In the genomic region with DNA sequence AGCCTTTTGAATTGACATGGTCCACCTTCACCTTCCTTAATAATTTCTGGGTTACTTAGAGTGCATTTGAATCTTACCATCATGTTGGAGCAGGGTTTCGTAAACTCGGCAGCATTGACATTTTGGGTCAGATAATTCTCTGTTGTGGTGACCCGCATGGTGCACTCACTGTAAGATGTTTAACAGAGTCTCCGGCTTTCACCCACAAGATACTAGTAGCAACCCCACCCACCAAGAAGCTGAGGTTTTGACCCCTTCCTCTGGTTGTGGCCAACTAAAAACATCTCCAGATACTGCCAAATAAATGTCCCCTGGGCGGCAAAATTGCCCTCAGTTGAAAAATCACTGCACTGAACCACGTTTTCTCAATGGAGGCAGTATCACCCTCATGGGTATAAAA, we compare ENCODE assay signal across 24 cellular contexts.
A peak's percentile ranks its signal among the peaks of the same experiment; 100 is the strongest.
DNase-seq lines count a peak whose midpoint lies in the region; ATAC-seq, FAIRE-seq and TF ChIP-seq lines count a peak whose summit lies in the region.
"Had no signal": no experiment of that assay in that cellular context is flagged by ENCODE, and none has a peak within 500 bp of the region (broad histone marks: within the 10 kb centered on the region; RNA-seq: fewer than 3 reads in every experiment).

No MANE protein-coding gene starts in this region.

- peaks cover 16% of the 10 kb centered on the region for H3K4me1 Mint-ChIP-seq in activated CD4-positive, alpha-beta T cell treated with anti-CD3 and anti-CD28 coated beads, Interleukin-2, amount 10 ng/mL, durations not matched to agents 24 days and 14 days
- peaks cover 14% of the 10 kb centered on the region for H3K4me1 Mint-ChIP-seq in stimulated activated effector memory CD8-positive, alpha-beta T cell treated with anti-CD3 and anti-CD28 coated beads, Interleukin-12 subunit alpha, Interleukin-12 subunit beta, amount 100 ng/mL, for 72 hours

- no peaks in the 10 kb centered on the region for H3K27me3 Mint-ChIP-seq in activated CD4-positive, alpha-beta T cell treated with anti-CD3 and anti-CD28 coated beads, Interleukin-2, amount 10 ng/mL, durations not matched to agents 24 days and 14 days

- TF ChIP-seq CTCF in GM12878 (IDR thresholded peaks at IDR 0.05 in 2 of 3, conservative IDR thresholded peaks at IDR 0.05 in 1 of 3; ENCODE audit: control insufficient read depth in 2 of 3, extremely low read depth in 1 of 3, insufficient read depth in 1 of 3, low read depth in 3 of 3, low read length in 3 of 3) = no peak
- no peak for TF ChIP-seq CTCF in RWPE1 (conservative IDR thresholded peaks at IDR 0.05; ENCODE audit: low read depth)

- intact Hi-C loops in activated CD4-positive, alpha-beta T cell treated with anti-CD3 and anti-CD28 coated beads, Interleukin-2, amount 10 ng/mL, durations not matched to agents 24 days and 14 days (cut with micrococcal nuclease) = loop anchor here (5.0 kb wide), 2 partner anchors 76 to 89 kb away; a partner anchor contains a TSS
- intact Hi-C loops in GM12878 (cut with micrococcal nuclease; ENCODE audit: unreplicated experiment) = loop anchor here (1.0 kb wide), 1 partner anchor 8 kb away; no protein-coding TSS in a partner anchor

- FAIRE-seq in GM12878 (lab: Jason Lieb, UNC) = no peak
- FAIRE-seq: D721Med had no signal

- H3K27ac ChIP-seq in GM12878 (ENCODE audit: control insufficient read depth, insufficient read depth) = no peak overlapping the region
- H3K27ac ChIP-seq in RWPE1 = no peak overlapping the region
- H3K27ac ChIP-seq: KMS-11 had no signal

- TF ChIP-seq EP300 in GM12878 (IDR thresholded peaks at IDR 0.05; ENCODE audit: borderline replicate concordance in 1 of 2, control insufficient read depth in 1 of 2, low read depth in 2 of 2, low read length in 2 of 2) = no peak

- SMC1A ChIA-PET in GM12878 (lab: Charles Lee; ENCODE audit: uncharacterized antibody, unreplicated experiment) = interaction anchor here (0.9 to 3.6 kb wide), 7 partner anchors 7 to 73 kb away, joined by 3 to 33 read pairs (median 4); no protein-coding TSS in a partner anchor

- H3K4me2 ChIP-seq in GM12878 (ENCODE audit: control insufficient read depth, insufficient read depth) = peak overlapping the region; percentile 56; the same call in 1 of the 2 replicates
- H3K4me2 ChIP-seq: KMS-11 had no signal

- no peak for TF ChIP-seq POLR2A in GM12878 (IDR thresholded peaks at IDR 0.05; ENCODE audit: low read depth, low read length)

- peak; percentile 49 for ATAC-seq in HG02798 (IDR thresholded peaks at IDR 0.05; ENCODE audit: poor library complexity, unreplicated experiment)
- peak; percentile 62 for ATAC-seq in GM12878
- peak; percentile 40 for ATAC-seq in stimulated activated effector memory CD8-positive, alpha-beta T cell treated with anti-CD3 and anti-CD28 coated beads, Interleukin-12 subunit alpha, Interleukin-12 subunit beta, amount 100 ng/mL, for 72 hours
- no peak for ATAC-seq in HG02759 (IDR thresholded peaks at IDR 0.05; ENCODE audit: unreplicated experiment)
- ATAC-seq: Panc1, SK-N-SH treated with all-trans-retinoic acid at 6 μM for 48 hours had no signal

- no peaks in the 10 kb centered on the region for H3K79me2 ChIP-seq in GM12878 (ENCODE audit: control insufficient read depth, insufficient read depth, low read length)

- H3K9ac ChIP-seq in GM12878 (ENCODE audit: control insufficient read depth, insufficient read depth, low read length) = no peak overlapping the region
- H3K9ac ChIP-seq: KMS-11 had no signal

- no peaks in the 10 kb centered on the region for H3K9me3 ChIP-seq in GM12878 (replicated peaks; ENCODE audit: control insufficient read depth, insufficient read depth, low read length)

- H4K20me1 ChIP-seq in GM12878 (ENCODE audit: control insufficient read depth, insufficient read depth) = no peaks in the 10 kb centered on the region

- TF ChIP-seq RAD21 in GM12878 (IDR thresholded peaks at IDR 0.05; ENCODE audit: insufficient read depth, low read depth, low read length) = no peak

- H3K4me1 ChIP-seq in GM12878 (ENCODE audit: control insufficient read depth, insufficient read depth, low read length) = peaks cover 34% of the 10 kb centered on the region

- H2AFZ ChIP-seq in GM12878 (ENCODE audit: control insufficient read depth, low read depth, low read length) = no peak overlapping the region

- POLR2A ChIA-PET in GM12878 (lab: Charles Lee) (interaction anchor here (2.1 kb wide), 1 partner anchor 49 kb away, joined by 8 read pairs; no protein-coding TSS in a partner anchor), RWPE1 (lab: Yijun Ruan, JAX; ENCODE audit: low non-redundant PET) (no interaction called here)

- no TSS peak for BruUV-seq in GM12878 (replicated peaks; lab: Mats Ljungman, UMichigan)

- RAD21 ChIA-PET in GM12878 (lab: Charles Lee; ENCODE audit: unreplicated experiment) = interaction anchor here (1.5 to 2.8 kb wide), 5 partner anchors 17 to 74 kb away, joined by 7 to 12 read pairs (median 9); no protein-coding TSS in a partner anchor

- no peak overlapping the region for H3K4me3 ChIP-seq in GM12878

- H3K27ac Mint-ChIP-seq in activated CD4-positive, alpha-beta T cell treated with anti-CD3 and anti-CD28 coated beads, Interleukin-2, amount 10 ng/mL, durations not matched to agents 24 days and 14 days = peak overlapping the region; percentile 41
- no peak overlapping the region for H3K27ac Mint-ChIP-seq in stimulated activated effector memory CD8-positive, alpha-beta T cell treated with anti-CD3 and anti-CD28 coated beads, Interleukin-12 subunit alpha, Interleukin-12 subunit beta, amount 100 ng/mL, for 72 hours
- H3K27ac Mint-ChIP-seq: CD14-positive monocyte had no signal

- no peaks in the 10 kb centered on the region; a peak in 1 of 4 replicates for H3K36me3 ChIP-seq in GM12878 (ENCODE audit: control insufficient read depth in 2 of 2, insufficient read depth in 2 of 2, low read length in 1 of 2)

- in situ Hi-C loops in GM12878 (cut with MboI) = loop anchor here (5.0 kb wide), 1 partner anchor 76 kb away; no protein-coding TSS in a partner anchor

- no peak overlapping the region for H3K4me3 Mint-ChIP-seq in activated CD4-positive, alpha-beta T cell treated with anti-CD3 and anti-CD28 coated beads, Interleukin-2, amount 10 ng/mL, durations not matched to agents 24 days and 14 days
- no peak overlapping the region for H3K4me3 Mint-ChIP-seq in stimulated activated effector memory CD8-positive, alpha-beta T cell treated with anti-CD3 and anti-CD28 coated beads, Interleukin-12 subunit alpha, Interleukin-12 subunit beta, amount 100 ng/mL, for 72 hours
- H3K4me3 Mint-ChIP-seq: CD14-positive monocyte had no signal

- peaks cover 29% of the 10 kb centered on the region for H3K36me3 Mint-ChIP-seq in activated CD4-positive, alpha-beta T cell treated with anti-CD3 and anti-CD28 coated beads, Interleukin-2, amount 10 ng/mL, durations not matched to agents 24 days and 14 days (ENCODE audit: low read depth)
- H3K36me3 Mint-ChIP-seq in stimulated activated effector memory CD8-positive, alpha-beta T cell treated with anti-CD3 and anti-CD28 coated beads, Interleukin-12 subunit alpha, Interleukin-12 subunit beta, amount 100 ng/mL, for 72 hours = peaks cover 6% of the 10 kb centered on the region

- CTCF ChIA-PET in GM12878 (lab: Yijun Ruan, JAX) (interaction anchor here (0.9 to 2.1 kb wide), 4 partner anchors 9 to 64 kb away, joined by 3 to 7 read pairs (median 5); no protein-coding TSS in a partner anchor), RWPE1 (lab: Yijun Ruan, JAX) (no interaction called here)

- WGBS in GM12878 (ENCODE audit: insufficient coverage, insufficient replicate concordance, low lambda C conversion rate, missing lambda C conversion rate) = 65% methylated on average over 6 of the region's 6 CpGs

- no peaks in the 10 kb centered on the region for H3K9me3 Mint-ChIP-seq in activated CD4-positive, alpha-beta T cell treated with anti-CD3 and anti-CD28 coated beads, Interleukin-2, amount 10 ng/mL, durations not matched to agents 24 days and 14 days
- H3K9me3 Mint-ChIP-seq in stimulated activated effector memory CD8-positive, alpha-beta T cell treated with anti-CD3 and anti-CD28 coated beads, Interleukin-12 subunit alpha, Interleukin-12 subunit beta, amount 100 ng/mL, for 72 hours = no peaks in the 10 kb centered on the region
- H3K9me3 Mint-ChIP-seq: CD14-positive monocyte had no signal

- no peaks in the 10 kb centered on the region for H3K27me3 ChIP-seq in GM12878 (replicated peaks in 1 of 2; ENCODE audit: control insufficient read depth in 2 of 2, insufficient read depth in 2 of 2, low read length in 1 of 2)

- DNase-seq in activated CD4-positive, alpha-beta T cell treated with anti-CD3 and anti-CD28 coated beads, Interleukin-2, amount 10 ng/mL, durations not matched to agents 24 days and 14 days = no peak
- no peak for DNase-seq in activated CD4-positive, alpha-beta T cell treated with anti-CD3 and anti-CD28 coated beads, Interleukin-2, amount 50 U/mL, for 4 hours
- DNase-seq in GM12878 (ENCODE audit: low read depth, low spot score) (no peak), OCI-M2 (lab: John Stamatoyannopoulos, UW; ENCODE audit: unreplicated experiment) (no peak), RWPE1 (ENCODE audit: low spot score) (no peak)
- DNase-seq in stimulated activated effector memory CD8-positive, alpha-beta T cell treated with anti-CD3 and anti-CD28 coated beads, Interleukin-12 subunit alpha, Interleukin-12 subunit beta, amount 100 ng/mL, for 72 hours (ENCODE audit: low spot score in 2 of 2) = no peak
- DNase-seq: 8988T, DMS53, GDM1, GOT3, HCEC 1CT, IMR-90, NCI-H1105, NCI-H2081, NCI-H2171 treated with DMSO at 0.1 percent for 48 hours, NCI-H526, T-helper 1 cell had no signal

TF ChIP-seq in GM12878, 131 proteins besides CTCF, POLR2A, EP300 and RAD21 (continues in another document):
- TF ChIP-seq TCF7 (IDR thresholded peaks at IDR 0.05; ENCODE audit: borderline replicate concordance) (peak; percentile 48), NR2F1 (conservative IDR thresholded peaks at IDR 0.05) (peak; percentile 91), PAX5 (IDR thresholded peaks at IDR 0.05; ENCODE audit: borderline replicate concordance, low read depth, low read length) (0 out of 2 replicates have a peak, but pooled peaks have one; percentile 28), RBBP5 (conservative IDR thresholded peaks at IDR 0.05) (no peak), BCL11A (IDR thresholded peaks at IDR 0.05; ENCODE audit: low read depth, low read length) (peak; percentile 70; the same call in 1 of the 2 replicates)
- TF ChIP-seq, protein P1, sequence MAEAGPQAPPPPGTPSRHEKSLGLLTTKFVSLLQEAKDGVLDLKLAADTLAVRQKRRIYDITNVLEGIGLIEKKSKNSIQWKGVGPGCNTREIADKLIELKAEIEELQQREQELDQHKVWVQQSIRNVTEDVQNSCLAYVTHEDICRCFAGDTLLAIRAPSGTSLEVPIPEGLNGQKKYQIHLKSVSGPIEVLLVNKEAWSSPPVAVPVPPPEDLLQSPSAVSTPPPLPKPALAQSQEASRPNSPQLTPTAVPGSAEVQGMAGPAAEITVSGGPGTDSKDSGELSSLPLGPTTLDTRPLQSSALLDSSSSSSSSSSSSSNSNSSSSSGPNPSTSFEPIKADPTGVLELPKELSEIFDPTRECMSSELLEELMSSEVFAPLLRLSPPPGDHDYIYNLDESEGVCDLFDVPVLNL (IDR thresholded peaks at IDR 0.05; ENCODE audit: low read depth, low read length) = no peak
